8 cellular contexts compared by ENCODE assay signal in the genomic region with DNA sequence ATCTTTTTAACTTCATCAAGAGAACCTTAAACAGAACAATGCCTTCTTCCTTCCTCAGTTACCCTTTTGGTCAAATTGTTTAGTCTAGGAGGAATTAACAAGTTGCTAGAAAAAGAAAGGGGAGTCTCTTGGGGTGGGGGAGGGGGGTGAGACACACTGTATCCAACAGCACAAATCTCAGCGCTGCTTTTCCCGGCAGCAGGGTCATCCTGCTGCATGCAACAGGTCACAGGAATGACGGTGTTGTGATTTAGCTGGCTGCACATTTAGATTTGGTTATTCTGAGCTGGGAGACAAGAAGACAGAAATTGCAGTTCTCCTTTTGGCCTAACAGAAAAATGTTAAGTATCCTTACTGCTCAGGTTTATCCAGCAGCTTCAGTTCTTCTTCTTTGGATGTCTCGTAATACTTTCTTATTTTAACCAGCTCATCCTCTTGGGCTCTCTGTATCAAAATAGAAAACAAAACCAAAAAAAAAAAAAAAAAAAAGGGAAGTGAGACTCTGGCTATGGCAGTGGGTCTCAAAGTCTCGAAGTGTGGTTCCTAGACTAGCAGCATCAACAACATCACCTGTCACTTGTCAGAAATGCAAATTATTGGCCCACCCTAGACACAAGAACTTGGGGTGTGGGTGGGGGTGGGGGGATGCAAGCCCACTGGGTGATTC.
DNase-seq lines count a peak whose midpoint lies in the region; ATAC-seq and TF ChIP-seq lines count a peak whose summit lies in the region.

No MANE protein-coding gene starts in this region.

- no peak overlapping the region for H3T11ph ChIP-seq in H9 (ENCODE audit: low read length)

- H3K23ac ChIP-seq in H9 (ENCODE audit: insufficient read length, low read depth, low read length): no peak overlapping the region

- peak; percentile 88 for ATAC-seq in GM21619 (IDR thresholded peaks at IDR 0.05; ENCODE audit: unreplicated experiment)

- no peak overlapping the region for H3K4me3 ChIP-seq in hepatocyte
- no peak overlapping the region for H3K4me3 ChIP-seq in vagina

- no peak overlapping the region for H2BK12ac ChIP-seq in H9 (ENCODE audit: insufficient read length, low read depth, low read length)

- no peak overlapping the region for H3K14ac ChIP-seq in H9 (ENCODE audit: insufficient read depth, low read length)

- H3K9me3 ChIP-seq in hepatocyte (ENCODE audit: low read depth) (no peaks in the 10 kb centered on the region), vagina (no peaks in the 10 kb centered on the region), H9 (ENCODE audit: control insufficient read depth, low read depth, low read length) (no peaks in the 10 kb centered on the region)

- no peak overlapping the region for H3K18ac ChIP-seq in H9 (ENCODE audit: insufficient read length, low read depth, low read length)

- H2AK5ac ChIP-seq in H9 (ENCODE audit: insufficient read length, low read length): no peak overlapping the region

- H3K4me3 Mint-ChIP-seq in IgD-negative memory B cell (peak overlapping the region; percentile 61 to 93 (median 81)), H9 (no peak overlapping the region)
- H3K4me3 Mint-ChIP-seq in activated naive CD4-positive, alpha-beta T cell treated with anti-CD3 and anti-CD28 coated beads, Interleukin-2, amount 10 ng/mL, durations not matched to agents 7 days and 5 days: no peak overlapping the region

- no peak overlapping the region for H3K4ac ChIP-seq in H9 (ENCODE audit: low read depth, low read length)

- no peak overlapping the region for H2AFZ ChIP-seq in hepatocyte
- H2AFZ ChIP-seq in H9 (ENCODE audit: low read length): no peak overlapping the region

- H3K79me2 ChIP-seq in hepatocyte (no peaks in the 10 kb centered on the region), H9 (ENCODE audit: insufficient read depth, low read length) (no peaks in the 10 kb centered on the region)

- H3K56ac ChIP-seq in H9 (ENCODE audit: insufficient read length, low read depth, low read length): no peak overlapping the region

- no peak overlapping the region for H4K5ac ChIP-seq in H9 (ENCODE audit: insufficient read length, low read depth, low read length)

- H3K4me1 ChIP-seq in hepatocyte (ENCODE audit: insufficient read depth) (no peaks in the 10 kb centered on the region), vagina (no peaks in the 10 kb centered on the region), H9 (ENCODE audit: insufficient read depth, low read length) (no peaks in the 10 kb centered on the region)

- no peak overlapping the region for H3K4me2 ChIP-seq in hepatocyte
- H3K4me2 ChIP-seq in H9 (ENCODE audit: insufficient read depth, insufficient read length, low read length): no peak overlapping the region

- H3K27ac Mint-ChIP-seq in IgD-negative memory B cell (peak overlapping the region; percentile 80 to 93 (median 88)), H9 (no peak overlapping the region)
- no peak overlapping the region for H3K27ac Mint-ChIP-seq in activated naive CD4-positive, alpha-beta T cell treated with anti-CD3 and anti-CD28 coated beads, Interleukin-2, amount 10 ng/mL, durations not matched to agents 7 days and 5 days

- H3K36me3 Mint-ChIP-seq in IgD-negative memory B cell (peaks cover 7% of the 10 kb centered on the region), H9 (ENCODE audit: insufficient read depth in 1 of 3, low read depth in 3 of 3) (no peaks in the 10 kb centered on the region)
- H3K36me3 Mint-ChIP-seq in activated naive CD4-positive, alpha-beta T cell treated with anti-CD3 and anti-CD28 coated beads, Interleukin-2, amount 10 ng/mL, durations not matched to agents 7 days and 5 days: no peaks in the 10 kb centered on the region

- H3K27me3 Mint-ChIP-seq in IgD-negative memory B cell (peaks cover 10% of the 10 kb centered on the region), H9 (ENCODE audit: low read depth) (peaks cover 10% of the 10 kb centered on the region)
- no peaks in the 10 kb centered on the region for H3K27me3 Mint-ChIP-seq in activated naive CD4-positive, alpha-beta T cell treated with anti-CD3 and anti-CD28 coated beads, Interleukin-2, amount 10 ng/mL, durations not matched to agents 7 days and 5 days

- WGBS in hepatocyte (ENCODE audit: low lambda C conversion rate, missing lambda C conversion rate): 58% methylated on average over 5 of the region's 5 CpGs
- no CpG with 5 or more reads among the region's 5 CpGs for WGBS in H9 (ENCODE audit: extremely low coverage, insufficient read length, low lambda C conversion rate)

- H3K23me2 ChIP-seq in H9 (ENCODE audit: insufficient read length, low read depth, low read length, poor library complexity, severe bottlenecking): no peaks in the 10 kb centered on the region

- no peak overlapping the region for H4K91ac ChIP-seq in H9 (ENCODE audit: insufficient read length, low read depth, low read length)

- TF ChIP-seq POLR2A in vagina (IDR thresholded peaks at IDR 0.05): no peak

- H3K9me2 ChIP-seq in hepatocyte (replicated peaks; ENCODE audit: insufficient read depth): no peaks in the 10 kb centered on the region

- intact Hi-C loops in vagina (cut with DNase I): no loop called here

- no peak overlapping the region for H2BK5ac ChIP-seq in H9 (ENCODE audit: insufficient read length, low read length)

- H3K27ac ChIP-seq in hepatocyte (no peak overlapping the region), vagina (no peak overlapping the region), H9 (ENCODE audit: insufficient read length, low read depth, low read length) (no peak overlapping the region)

- CTCF ChIA-PET in activated naive CD4-positive, alpha-beta T cell treated with anti-CD3 and anti-CD28 coated beads, Interleukin-2, amount 10 ng/mL, durations not matched to agents 7 days and 5 days (lab: Charles Lee): no interaction called here

- H4K20me1 ChIP-seq in hepatocyte (ENCODE audit: insufficient read depth, poor library complexity, severe bottlenecking): no peaks in the 10 kb centered on the region
- no peaks in the 10 kb centered on the region for H4K20me1 ChIP-seq in H9 (ENCODE audit: control insufficient read depth, insufficient read depth, insufficient read length)

- H3K36me3 ChIP-seq in hepatocyte (replicated peaks; ENCODE audit: insufficient read depth, low read depth) (no peaks in the 10 kb centered on the region), vagina (no peaks in the 10 kb centered on the region)

- H3K4me1 Mint-ChIP-seq in IgD-negative memory B cell: peaks cover 27 to 45% (median 45%) of the 10 kb centered on the region in 3 donors
- no peaks in the 10 kb centered on the region for H3K4me1 Mint-ChIP-seq in activated naive CD4-positive, alpha-beta T cell treated with anti-CD3 and anti-CD28 coated beads, Interleukin-2, amount 10 ng/mL, durations not matched to agents 7 days and 5 days
- H3K4me1 Mint-ChIP-seq in H9: peaks cover 22 to 27% of the 10 kb centered on the region in 2 experiments

- TF ChIP-seq CTCF in GM10266 (IDR thresholded peaks at IDR 0.05; ENCODE audit: control insufficient read depth, insufficient read depth, low read depth, missing control alignments) (no peak), hepatocyte (IDR thresholded peaks at IDR 0.05; ENCODE audit: poor library complexity) (no peak), vagina (IDR thresholded peaks at IDR 0.05) (no peak), H9 (conservative IDR thresholded peaks at IDR 0.05) (no peak)

- no peak overlapping the region for H2BK120ac ChIP-seq in H9 (ENCODE audit: low read depth, low read length, poor library complexity, severe bottlenecking)

- no peaks in the 10 kb centered on the region for H3K79me1 ChIP-seq in H9 (ENCODE audit: insufficient read depth, low read depth, low read length, poor library complexity, severe bottlenecking)

- peak; percentile 61 for DNase-seq in GM10266 (ENCODE audit: extremely low spot score)
- peak; percentile 7 for DNase-seq in hepatocyte (ENCODE audit: low spot score)
- DNase-seq in vagina (ENCODE audit: extremely low spot score in 2 of 2): no peak
- no peak for DNase-seq in iPS-NIHi11 (ENCODE audit: low spot score)
- no peak for DNase-seq in activated naive CD4-positive, alpha-beta T cell treated with anti-CD3 and anti-CD28 coated beads, Interleukin-2, amount 10 ng/mL, durations not matched to agents 7 days and 5 days
- no peak for DNase-seq in H9

- H3K9me3 Mint-ChIP-seq in IgD-negative memory B cell (peaks cover 0 to 3% (median 0%) of the 10 kb centered on the region in 3 donors), H9 (no peaks in the 10 kb centered on the region)
- H3K9me3 Mint-ChIP-seq in activated naive CD4-positive, alpha-beta T cell treated with anti-CD3 and anti-CD28 coated beads, Interleukin-2, amount 10 ng/mL, durations not matched to agents 7 days and 5 days: no peaks in the 10 kb centered on the region

- H2BK20ac ChIP-seq in H9 (ENCODE audit: low read depth, low read length, poor library complexity, severe bottlenecking): no peak overlapping the region

- no peak overlapping the region for H2BK15ac ChIP-seq in H9 (ENCODE audit: low read depth, low read length)

- no peak overlapping the region for H4K8ac ChIP-seq in H9 (replicated peaks; ENCODE audit: insufficient read length, low read depth, low read length)

- H3K27me3 ChIP-seq in hepatocyte: no peaks in the 10 kb centered on the region
- no peaks in the 10 kb centered on the region for H3K27me3 ChIP-seq in vagina
- H3K27me3 ChIP-seq in H9 (ENCODE audit: insufficient read depth, low read length): no peaks in the 10 kb centered on the region

- no peak overlapping the region for H3K9ac ChIP-seq in H9 (ENCODE audit: extremely low read depth, insufficient read length, low read length)

Comparison
In these comparisons a context has a peak if more than half of its experiments do, and no peak if none do; other contexts are left out.
1. DNase-seq: peak in GM10266 (single experiment) and hepatocyte (single experiment); none in vagina (0 of 2), iPS-NIHi11 (single experiment), activated naive CD4-positive, alpha-beta T cell treated with anti-CD3 and anti-CD28 coated beads, Interleukin-2, amount 10 ng/mL, durations not matched to agents 7 days and 5 days (single experiment) and H9 (single experiment).
2. H3K27ac Mint-ChIP-seq: peak in IgD-negative memory B cell (3 of 3); none in activated naive CD4-positive, alpha-beta T cell treated with anti-CD3 and anti-CD28 coated beads, Interleukin-2, amount 10 ng/mL, durations not matched to agents 7 days and 5 days (single experiment) and H9 (0 of 3).
3. H3K4me3 Mint-ChIP-seq: peak in IgD-negative memory B cell (4 of 4); none in activated naive CD4-positive, alpha-beta T cell treated with anti-CD3 and anti-CD28 coated beads, Interleukin-2, amount 10 ng/mL, durations not matched to agents 7 days and 5 days (single experiment) and H9 (0 of 2).